Comparison of ENCODE assay signal across 22 cellular contexts in the genomic region with DNA sequence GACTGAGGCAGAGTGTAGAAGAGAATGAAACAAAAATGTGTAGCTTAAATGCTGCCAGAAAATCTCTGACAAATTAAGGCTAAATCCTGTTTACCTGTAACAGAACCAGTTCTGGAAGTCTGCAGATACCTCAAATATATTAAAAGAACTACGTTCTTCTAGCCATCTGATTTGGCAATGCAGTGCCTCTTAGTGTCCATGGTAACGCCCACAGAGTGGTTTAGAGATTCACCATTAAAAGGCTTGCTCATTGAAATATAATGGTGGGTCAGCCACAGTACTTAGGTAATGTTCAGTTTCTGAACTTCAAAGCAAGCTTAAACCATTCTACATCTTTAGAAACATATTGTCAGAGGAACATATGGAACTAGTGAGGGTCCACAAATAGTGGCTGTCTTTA. TPM values are rescaled to one million over a fixed set of nuclear protein-coding genes. Genes with fewer than 3 reads are reported as not detected.
"Had no signal": no experiment of that assay in that cellular context is flagged by ENCODE, and none has a peak within 500 bp of the region (broad histone marks: within the 10 kb centered on the region; RNA-seq: fewer than 3 reads in every experiment).

No MANE protein-coding gene starts in this region.

- H3K27me3 Mint-ChIP-seq: activated CD8-positive, alpha-beta T cell treated with anti-CD3 and anti-CD28 coated beads for 36 hours; activated naive CD8-positive, alpha-beta T cell treated with anti-CD3 and anti-CD28 coated beads for 36 hours; dendritic cell treated with granulocyte-macrophage colony-stimulating factor and Interleukin-4, amounts not matched to agents 40 ng/mL and 50 ng/mL, for 4 days; effector memory CD8-positive, alpha-beta T cell had no signal

- H3K4me3 ChIP-seq: gastrocnemius medialis, heart left ventricle, right atrium auricular region, skin epidermis, tibial artery had no signal

- H3K27me3 ChIP-seq: right atrium auricular region, tibial artery had no signal

- H3K36me3 Mint-ChIP-seq: activated naive CD8-positive, alpha-beta T cell treated with anti-CD3 and anti-CD28 coated beads for 36 hours; immature natural killer cell; WTC11 had no signal

- H3K9me3 ChIP-seq: gastrocnemius medialis, heart left ventricle, right atrium auricular region, tibial artery had no signal

- H3K27ac Mint-ChIP-seq: activated CD8-positive, alpha-beta T cell treated with anti-CD3 and anti-CD28 coated beads for 36 hours; activated naive CD8-positive, alpha-beta T cell treated with anti-CD3 and anti-CD28 coated beads for 36 hours; dendritic cell treated with granulocyte-macrophage colony-stimulating factor and Interleukin-4, amounts not matched to agents 40 ng/mL and 50 ng/mL, for 4 days; effector memory CD8-positive, alpha-beta T cell; immature natural killer cell; nephron progenitor cell; WTC11 had no signal

- H3K4me1 ChIP-seq: gastrocnemius medialis, heart left ventricle, right atrium auricular region, tibial artery had no signal

- H3K4me3 Mint-ChIP-seq: activated CD8-positive, alpha-beta T cell treated with anti-CD3 and anti-CD28 coated beads for 36 hours; activated naive CD8-positive, alpha-beta T cell treated with anti-CD3 and anti-CD28 coated beads for 36 hours; activated T-cell treated with anti-CD3 and anti-CD28 coated beads, Interleukin-2, amount 50 U/mL, for 4 hours; dendritic cell treated with granulocyte-macrophage colony-stimulating factor and Interleukin-4, amounts not matched to agents 40 ng/mL and 50 ng/mL, for 4 days; effector memory CD8-positive, alpha-beta T cell; immature natural killer cell; nephron progenitor cell; WTC11 had no signal

- H3K9me3 Mint-ChIP-seq: activated CD8-positive, alpha-beta T cell treated with anti-CD3 and anti-CD28 coated beads for 36 hours; activated naive CD8-positive, alpha-beta T cell treated with anti-CD3 and anti-CD28 coated beads for 36 hours; activated T-cell treated with anti-CD3 and anti-CD28 coated beads, Interleukin-2, amount 50 U/mL, for 4 hours; dendritic cell treated with granulocyte-macrophage colony-stimulating factor and Interleukin-4, amounts not matched to agents 40 ng/mL and 50 ng/mL, for 4 days; immature natural killer cell; nephron progenitor cell; WTC11 had no signal

- H3K4me1 Mint-ChIP-seq: activated naive CD8-positive, alpha-beta T cell treated with anti-CD3 and anti-CD28 coated beads for 36 hours; immature natural killer cell; nephron progenitor cell had no signal

- H3K27ac ChIP-seq: epithelial cell of prostate, gastrocnemius medialis, heart left ventricle, right atrium auricular region, skin epidermis, tibial artery had no signal

- DNase-seq: activated CD4-positive, alpha-beta T cell treated with anti-CD3 and anti-CD28 coated beads for 4 hours; activated CD8-positive, alpha-beta T cell treated with anti-CD3 and anti-CD28 coated beads for 36 hours; activated gamma-delta T cell treated with Interleukin-2 at 50 U/mL for 16 hours; activated naive CD8-positive, alpha-beta T cell treated with anti-CD3 and anti-CD28 coated beads for 36 hours; activated T-cell treated with anti-CD3 and anti-CD28 coated beads, Interleukin-2, amount 50 U/mL, for 4 hours; effector memory CD8-positive, alpha-beta T cell; gastrocnemius medialis; heart left ventricle; immature natural killer cell; nephron progenitor cell; occipital lobe; stimulated activated CD4-positive, alpha-beta T cell treated with anti-CD3 and anti-CD28 coated beads, Interleukin-4, amount 100 ng/mL, for 24 hours; stimulated activated naive CD4-positive, alpha-beta T cell; tibial artery had no signal

- H3K36me3 ChIP-seq: gastrocnemius medialis, heart left ventricle, right atrium auricular region, tibial artery had no signal

RNA-seq across cellular contexts. Expression of a gene that starts 23.2 kb away (rescaled TPM):
- total RNA-seq: activated CD8-positive, alpha-beta T cell treated with anti-CD3 and anti-CD28 coated beads for 36 hours; activated naive CD8-positive, alpha-beta T cell treated with anti-CD3 and anti-CD28 coated beads for 36 hours; activated T-cell treated with anti-CD3 and anti-CD28 coated beads, Interleukin-2, amount 50 U/mL, for 4 hours; gastrocnemius medialis; heart left ventricle; lower leg skin; occipital lobe; posterior vena cava; right atrium auricular region; subcutaneous adipose tissue; WTC11 had no signal

RNA-seq across cellular contexts. Expression of a gene that starts 32.4 kb away (rescaled TPM):
- total RNA-seq: activated CD8-positive, alpha-beta T cell treated with anti-CD3 and anti-CD28 coated beads for 36 hours; activated naive CD8-positive, alpha-beta T cell treated with anti-CD3 and anti-CD28 coated beads for 36 hours had no signal
